ENCODE assay signal across 11 cellular contexts in genomic region chr1:226425431-226426031, GRCh38. TPM values are rescaled to one million over a fixed set of nuclear protein-coding genes. Genes with fewer than 3 reads are reported as not detected.
A peak's percentile ranks its signal among the peaks of the same experiment; 100 is the strongest.
DNase-seq lines count a peak whose midpoint lies in the region; ATAC-seq and TF ChIP-seq lines count a peak whose summit lies in the region.
"Had no signal": no experiment of that assay in that cellular context is flagged by ENCODE, and none has a peak within 500 bp of the region (broad histone marks: within the 10 kb centered on the region; RNA-seq: fewer than 3 reads in every experiment).

No MANE protein-coding gene starts in this region.

- no peaks in the 10 kb centered on the region for H3K9me3 Mint-ChIP-seq in activated T-helper 1 cell treated with anti-CD3 and anti-CD28 coated beads, Interleukin-12 subunit alpha, Interleukin-12 subunit beta, Interleukin-2, Interleukin-4 antibody, amounts not matched to agents 30 ng/mL and 10 ng/mL and 1 ng/mL, durations not matched to agents 14 hours and 24 hours and 36 hours

- no peaks in the 10 kb centered on the region for H3K9me3 ChIP-seq in vagina
- H3K9me3 ChIP-seq: heart left ventricle had no signal

- H3K36me3 Mint-ChIP-seq in activated T-helper 1 cell treated with anti-CD3 and anti-CD28 coated beads, Interleukin-12 subunit alpha, Interleukin-12 subunit beta, Interleukin-2, Interleukin-4 antibody, amounts not matched to agents 30 ng/mL and 10 ng/mL and 1 ng/mL, durations not matched to agents 14 hours and 24 hours and 36 hours (ENCODE audit: low read depth), result no peaks in the 10 kb centered on the region

- intact Hi-C loops in activated T-helper 1 cell treated with anti-CD3 and anti-CD28 coated beads, Interleukin-12 subunit alpha, Interleukin-12 subunit beta, Interleukin-2, Interleukin-4 antibody, amounts not matched to agents 30 ng/mL and 10 ng/mL and 1 ng/mL, durations not matched to agents 14 hours and 24 hours and 36 hours (cut with micrococcal nuclease), result loop anchor here (1.0 to 2.0 kb wide), 2 partner anchors 17 to 125 kb away; partner anchors contain the start of gene PARP1
- intact Hi-C loops in vagina (cut with DNase I), result no loop called here

- no peak for TF ChIP-seq CTCF in GM12865 (IDR thresholded peaks at IDR 0.05; ENCODE audit: insufficient read depth, low read depth, low read length, missing control alignments)
- no peak for TF ChIP-seq CTCF in NB4 (IDR thresholded peaks at IDR 0.05; ENCODE audit: low read depth, low read length)
- TF ChIP-seq CTCF in vagina (IDR thresholded peaks at IDR 0.05), result no peak

- no peaks in the 10 kb centered on the region for H3K4me1 ChIP-seq in vagina

- no peaks in the 10 kb centered on the region for H3K36me3 ChIP-seq in vagina
- H3K36me3 ChIP-seq: heart left ventricle had no signal

- TF ChIP-seq POLR2A in NB4 (IDR thresholded peaks at IDR 0.05; ENCODE audit: extremely low read depth, insufficient read length), result no peak
- TF ChIP-seq POLR2A in vagina (IDR thresholded peaks at IDR 0.05), result no peak

- peak overlapping the region; percentile 6 for H3K4me3 ChIP-seq in GM12865 (ENCODE audit: low read depth, low read length)
- no peak overlapping the region for H3K4me3 ChIP-seq in NB4 (ENCODE audit: low read depth, low read length)
- no peak overlapping the region for H3K4me3 ChIP-seq in vagina
- H3K4me3 ChIP-seq: skin epidermis had no signal

- H3K27ac Mint-ChIP-seq in activated T-helper 1 cell treated with anti-CD3 and anti-CD28 coated beads, Interleukin-12 subunit alpha, Interleukin-12 subunit beta, Interleukin-2, Interleukin-4 antibody, amounts not matched to agents 30 ng/mL and 10 ng/mL and 1 ng/mL, durations not matched to agents 14 hours and 24 hours and 36 hours, result peak overlapping the region; percentile 32

- peaks cover 7% of the 10 kb centered on the region for H3K4me1 Mint-ChIP-seq in activated T-helper 1 cell treated with anti-CD3 and anti-CD28 coated beads, Interleukin-12 subunit alpha, Interleukin-12 subunit beta, Interleukin-2, Interleukin-4 antibody, amounts not matched to agents 30 ng/mL and 10 ng/mL and 1 ng/mL, durations not matched to agents 14 hours and 24 hours and 36 hours (ENCODE audit: low read depth)

- H3K27me3 ChIP-seq in vagina, result no peaks in the 10 kb centered on the region
- H3K27me3 ChIP-seq: heart left ventricle had no signal

- ATAC-seq in HG03280 (IDR thresholded peaks at IDR 0.05; ENCODE audit: unreplicated experiment), result no peak

- no peak overlapping the region for H3K27ac ChIP-seq in vagina
- H3K27ac ChIP-seq: heart left ventricle had no signal

- peaks cover 8% of the 10 kb centered on the region for H3K27me3 Mint-ChIP-seq in activated T-helper 1 cell treated with anti-CD3 and anti-CD28 coated beads, Interleukin-12 subunit alpha, Interleukin-12 subunit beta, Interleukin-2, Interleukin-4 antibody, amounts not matched to agents 30 ng/mL and 10 ng/mL and 1 ng/mL, durations not matched to agents 14 hours and 24 hours and 36 hours (ENCODE audit: insufficient read depth)

- H3K4me3 Mint-ChIP-seq in activated T-helper 1 cell treated with anti-CD3 and anti-CD28 coated beads, Interleukin-12 subunit alpha, Interleukin-12 subunit beta, Interleukin-2, Interleukin-4 antibody, amounts not matched to agents 30 ng/mL and 10 ng/mL and 1 ng/mL, durations not matched to agents 14 hours and 24 hours and 36 hours, result peak overlapping the region; percentile 78

- DNase-seq in GM12865 (ENCODE audit: low read depth), result peak; percentile 60
- DNase-seq in NB4 (ENCODE audit: low read depth), result peak; percentile 49
- peak; percentile 6 for DNase-seq in activated T-helper 1 cell treated with anti-CD3 and anti-CD28 coated beads, Interleukin-12 subunit alpha, Interleukin-12 subunit beta, Interleukin-2, Interleukin-4 antibody, amounts not matched to agents 30 ng/mL and 10 ng/mL and 1 ng/mL, durations not matched to agents 14 hours and 24 hours and 36 hours (ENCODE audit: low spot score)
- peak; percentile 46 for DNase-seq in stimulated activated CD4-positive, alpha-beta T cell treated with anti-CD3 and anti-CD28 coated beads, Interleukin-1b, Interleukin-23, amount 100 ng/mL, for 48 hours
- DNase-seq in UCSD-AML1 (lab: John Stamatoyannopoulos, UW; ENCODE audit: unreplicated experiment), result no peak
- DNase-seq in vagina (ENCODE audit: extremely low spot score in 2 of 2), result no peak
- no peak for DNase-seq in SKM-1 (lab: John Stamatoyannopoulos, UW; ENCODE audit: unreplicated experiment)
- DNase-seq: heart left ventricle, NCI-H1930 had no signal

RNA-seq across cellular contexts. Expression of gene PARP1, which starts 17.6 kb away (rescaled TPM):
- 209 and 220 TPM in 2 replicates for total RNA-seq in activated T-helper 1 cell treated with anti-CD3 and anti-CD28 coated beads, Interleukin-12 subunit alpha, Interleukin-12 subunit beta, Interleukin-2, Interleukin-4 antibody, amounts not matched to agents 30 ng/mL and 10 ng/mL and 1 ng/mL, durations not matched to agents 14 hours and 24 hours and 36 hours
- total RNA-seq in vagina, result 64.6 TPM

Comparison
In these comparisons a context has a peak if more than half of its experiments do, and no peak if none do; other contexts are left out.
1. DNase-seq: peak in GM12865 (single experiment), NB4 (single experiment), activated T-helper 1 cell treated with anti-CD3 and anti-CD28 coated beads, Interleukin-12 subunit alpha, Interleukin-12 subunit beta, Interleukin-2, Interleukin-4 antibody, amounts not matched to agents 30 ng/mL and 10 ng/mL and 1 ng/mL, durations not matched to agents 14 hours and 24 hours and 36 hours (single experiment) and stimulated activated CD4-positive, alpha-beta T cell treated with anti-CD3 and anti-CD28 coated beads, Interleukin-1b, Interleukin-23, amount 100 ng/mL, for 48 hours (single experiment); none in UCSD-AML1 (single experiment), vagina (0 of 2) and SKM-1 (single experiment).